20 cellular contexts compared by ENCODE assay signal in the genomic region with DNA sequence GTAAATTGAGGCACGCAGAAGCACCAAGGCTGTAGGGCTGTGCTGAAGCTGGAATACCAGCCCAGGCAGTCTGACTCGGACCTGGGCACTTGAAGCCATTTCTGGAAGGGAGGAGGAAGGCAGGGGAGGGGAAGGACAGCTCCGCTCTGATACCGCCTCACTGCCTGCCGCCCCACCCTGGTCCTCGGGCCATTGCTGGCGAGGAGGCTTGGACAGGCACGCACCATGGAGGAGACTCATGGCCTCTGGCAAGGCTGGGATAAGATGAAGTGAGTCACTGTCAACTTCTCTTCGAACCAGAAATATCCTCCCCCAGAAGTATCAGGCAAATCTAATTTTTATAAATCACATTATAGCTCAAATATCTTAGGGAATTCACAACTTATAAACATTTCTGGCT.
"Had no signal": no experiment of that assay in that cellular context is flagged by ENCODE, and none has a peak within 500 bp of the region (broad histone marks: within the 10 kb centered on the region; RNA-seq: fewer than 3 reads in every experiment).

No MANE protein-coding gene starts in this region.

- H3K9me3 Mint-ChIP-seq: activated CD4-positive, alpha-beta T cell treated with anti-CD3 and anti-CD28 coated beads, Interleukin-2, amount 10 ng/mL, durations not matched to agents 7 days and 5 days; activated naive CD4-positive, alpha-beta T cell treated with anti-CD3 and anti-CD28 coated beads, Interleukin-2, amount 50 U/mL, for 24 hours; activated T-cell treated with anti-CD3 and anti-CD28 coated beads, Interleukin-2, amount 50 U/mL, for 24 hours had no signal

- H3K4me3 Mint-ChIP-seq: activated CD4-positive, alpha-beta T cell treated with anti-CD3 and anti-CD28 coated beads, Interleukin-2, amount 10 ng/mL, durations not matched to agents 7 days and 5 days; activated CD8-positive, alpha-beta T cell treated with anti-CD3 and anti-CD28 coated beads, Interleukin-2, amount 10 ng/mL, durations not matched to agents 7 days and 5 days; activated naive CD4-positive, alpha-beta T cell treated with anti-CD3 and anti-CD28 coated beads, Interleukin-2, amount 50 U/mL, for 24 hours; activated T-cell treated with anti-CD3 and anti-CD28 coated beads, Interleukin-2, amount 50 U/mL, for 24 hours had no signal

- H3K4me3 ChIP-seq: ascending aorta, esophagus squamous epithelium, psoas muscle, tibial nerve had no signal

- H3K27me3 Mint-ChIP-seq: activated CD4-positive, alpha-beta T cell treated with anti-CD3 and anti-CD28 coated beads, Interleukin-2, amount 10 ng/mL, durations not matched to agents 7 days and 5 days; activated naive CD4-positive, alpha-beta T cell treated with anti-CD3 and anti-CD28 coated beads, Interleukin-2, amount 50 U/mL, for 24 hours; activated T-cell treated with anti-CD3 and anti-CD28 coated beads, Interleukin-2, amount 50 U/mL, for 24 hours had no signal

- DNase-seq: activated CD4-positive, alpha-beta T cell treated with anti-CD3 and anti-CD28 coated beads, Interleukin-2, amount 10 ng/mL, durations not matched to agents 7 days and 5 days; activated CD8-positive, alpha-beta T cell treated with anti-CD3 and anti-CD28 coated beads, Interleukin-2, amount 10 ng/mL, durations not matched to agents 7 days and 5 days; activated T-cell treated with anti-CD3 and anti-CD28 coated beads, Interleukin-2, amount 50 U/mL, for 24 hours; cerebellar nuclear complex; cortex of kidney; effector CD4-positive, alpha-beta T cell; esophagus squamous epithelium; foreskin fibroblast; glutamatergic neuron; hippocampal formation; left colon; right cardiac atrium; stimulated activated naive CD8-positive, alpha-beta T cell treated with anti-CD3 and anti-CD28 coated beads, Interleukin-15, Interleukin-2, amounts not matched to agents 100 U/mL and 50 U/mL, for 24 hours; substantia nigra; T-helper 1 cell; T1000 had no signal

- H3K27me3 ChIP-seq: ascending aorta, tibial nerve had no signal

- H3K9me3 ChIP-seq: ascending aorta, esophagus squamous epithelium, psoas muscle, tibial nerve had no signal

- H3K27ac ChIP-seq: ascending aorta, psoas muscle, tibial nerve had no signal

- H3K36me3 Mint-ChIP-seq: activated naive CD4-positive, alpha-beta T cell treated with anti-CD3 and anti-CD28 coated beads, Interleukin-2, amount 50 U/mL, for 24 hours had no signal

- H3K4me1 ChIP-seq: ascending aorta, psoas muscle, tibial nerve had no signal

- H3K27ac Mint-ChIP-seq: activated CD8-positive, alpha-beta T cell treated with anti-CD3 and anti-CD28 coated beads, Interleukin-2, amount 10 ng/mL, durations not matched to agents 7 days and 5 days; activated naive CD4-positive, alpha-beta T cell treated with anti-CD3 and anti-CD28 coated beads, Interleukin-2, amount 50 U/mL, for 24 hours; activated T-cell treated with anti-CD3 and anti-CD28 coated beads, Interleukin-2, amount 50 U/mL, for 24 hours had no signal

- H3K36me3 ChIP-seq: ascending aorta, esophagus squamous epithelium, tibial nerve had no signal
